ENCODE assay signal across 1 cellular context in genomic region chr14:34981743-34982420, GRCh38.
A peak's percentile ranks its signal among the peaks of the same experiment; 100 is the strongest.
TF ChIP-seq lines count a peak whose summit lies in the region.

No MANE protein-coding gene starts in this region.

TF ChIP-seq in HepG2, 621 proteins besides CTCF, POLR2A, EP300 and RAD21 (continued from another document):
- TF ChIP-seq, protein P1, sequence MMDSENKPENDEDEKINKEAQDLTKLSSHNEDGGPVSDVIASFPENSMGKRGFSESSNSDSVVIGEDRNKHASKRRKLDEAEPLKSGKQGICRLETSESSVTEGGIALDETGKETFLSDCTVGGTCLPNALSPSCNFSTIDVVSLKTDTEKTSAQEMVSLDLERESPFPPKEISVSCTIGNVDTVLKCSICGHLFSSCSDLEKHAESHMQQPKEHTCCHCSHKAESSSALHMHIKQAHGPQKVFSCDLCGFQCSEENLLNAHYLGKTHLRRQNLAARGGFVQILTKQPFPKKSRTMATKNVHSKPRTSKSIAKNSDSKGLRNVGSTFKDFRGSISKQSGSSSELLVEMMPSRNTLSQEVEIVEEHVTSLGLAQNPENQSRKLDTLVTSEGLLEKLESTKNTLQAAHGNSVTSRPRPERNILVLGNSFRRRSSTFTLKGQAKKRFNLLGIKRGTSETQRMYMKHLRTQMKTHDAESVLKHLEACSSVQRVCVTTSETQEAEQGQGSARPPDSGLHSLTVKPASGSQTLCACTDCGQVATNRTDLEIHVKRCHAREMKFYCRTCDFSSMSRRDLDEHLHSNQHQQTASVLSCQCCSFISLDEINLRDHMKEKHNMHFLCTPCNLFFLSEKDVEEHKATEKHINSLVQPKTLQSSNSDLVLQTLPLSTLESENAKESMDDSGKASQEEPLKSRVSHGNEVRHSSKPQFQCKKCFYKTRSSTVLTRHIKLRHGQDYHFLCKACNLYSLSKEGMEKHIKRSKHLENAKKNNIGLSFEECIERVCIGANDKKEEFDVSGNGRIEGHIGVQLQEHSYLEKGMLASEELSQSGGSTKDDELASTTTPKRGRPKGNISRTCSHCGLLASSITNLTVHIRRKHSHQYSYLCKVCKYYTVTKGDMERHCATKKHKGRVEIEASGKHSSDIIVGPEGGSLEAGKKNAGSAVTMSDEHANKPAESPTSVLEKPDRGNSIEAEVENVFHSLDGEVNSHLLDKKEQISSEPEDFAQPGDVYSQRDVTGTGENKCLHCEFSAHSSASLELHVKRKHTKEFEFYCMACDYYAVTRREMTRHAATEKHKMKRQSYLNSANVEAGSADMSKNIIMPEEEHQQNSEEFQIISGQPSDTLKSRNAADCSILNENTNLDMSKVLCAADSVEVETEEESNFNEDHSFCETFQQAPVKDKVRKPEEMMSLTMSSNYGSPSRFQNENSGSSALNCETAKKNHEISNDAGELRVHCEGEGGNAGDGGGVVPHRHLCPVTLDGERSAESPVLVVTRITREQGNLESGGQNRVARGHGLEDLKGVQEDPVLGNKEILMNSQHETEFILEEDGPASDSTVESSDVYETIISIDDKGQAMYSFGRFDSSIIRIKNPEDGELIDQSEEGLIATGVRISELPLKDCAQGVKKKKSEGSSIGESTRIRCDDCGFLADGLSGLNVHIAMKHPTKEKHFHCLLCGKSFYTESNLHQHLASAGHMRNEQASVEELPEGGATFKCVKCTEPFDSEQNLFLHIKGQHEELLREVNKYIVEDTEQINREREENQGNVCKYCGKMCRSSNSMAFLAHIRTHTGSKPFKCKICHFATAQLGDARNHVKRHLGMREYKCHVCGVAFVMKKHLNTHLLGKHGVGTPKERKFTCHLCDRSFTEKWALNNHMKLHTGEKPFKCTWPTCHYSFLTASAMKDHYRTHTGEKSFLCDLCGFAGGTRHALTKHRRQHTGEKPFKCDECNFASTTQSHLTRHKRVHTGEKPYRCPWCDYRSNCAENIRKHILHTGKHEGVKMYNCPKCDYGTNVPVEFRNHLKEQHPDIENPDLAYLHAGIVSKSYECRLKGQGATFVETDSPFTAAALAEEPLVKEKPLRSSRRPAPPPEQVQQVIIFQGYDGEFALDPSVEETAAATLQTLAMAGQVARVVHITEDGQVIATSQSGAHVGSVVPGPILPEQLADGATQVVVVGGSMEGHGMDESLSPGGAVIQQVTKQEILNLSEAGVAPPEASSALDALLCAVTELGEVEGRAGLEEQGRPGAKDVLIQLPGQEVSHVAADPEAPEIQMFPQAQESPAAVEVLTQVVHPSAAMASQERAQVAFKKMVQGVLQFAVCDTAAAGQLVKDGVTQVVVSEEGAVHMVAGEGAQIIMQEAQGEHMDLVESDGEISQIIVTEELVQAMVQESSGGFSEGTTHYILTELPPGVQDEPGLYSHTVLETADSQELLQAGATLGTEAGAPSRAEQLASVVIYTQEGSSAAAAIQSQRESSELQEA (CRISPR knock-in tag; IDR thresholded peaks at IDR 0.05; ENCODE audit: not compliant biosample characterization): peak; percentile 75
- no peak; the same call in 1 of the 2 replicates for TF ChIP-seq YEATS2 (CRISPR knock-in tag; IDR thresholded peaks at IDR 0.05; ENCODE audit: borderline replicate concordance)
- peak; percentile 95; the same call in 1 of the 2 replicates for TF ChIP-seq ZNF790 (CRISPR knock-in tag; IDR thresholded peaks at IDR 0.05; ENCODE audit: borderline replicate concordance)
- no peak for TF ChIP-seq ELF1 (CRISPR knock-in tag; IDR thresholded peaks at IDR 0.05)
- no peak for TF ChIP-seq SMARCE1 (IDR thresholded peaks at IDR 0.05; ENCODE audit: borderline replicate concordance)
- TF ChIP-seq DPF2 (CRISPR knock-in tag; IDR thresholded peaks at IDR 0.05; ENCODE audit: borderline replicate concordance, low read depth): peak; percentile 73; the same call in 1 of the 2 replicates
- TF ChIP-seq MXD4 (CRISPR knock-in tag; IDR thresholded peaks at IDR 0.05): no peak
- no peak for TF ChIP-seq ZNF75D (CRISPR knock-in tag; IDR thresholded peaks at IDR 0.05; ENCODE audit: borderline replicate concordance)
- TF ChIP-seq HDAC6 (IDR thresholded peaks at IDR 0.05; ENCODE audit: low read depth, low read length): 0 out of 2 replicates have a peak, but pooled peaks have one; percentile 20
- TF ChIP-seq CHCHD3 (CRISPR knock-in tag; IDR thresholded peaks at IDR 0.05): peak; percentile 96; the same call in 1 of the 2 replicates
- no peak for TF ChIP-seq ZNF382 (CRISPR knock-in tag; IDR thresholded peaks at IDR 0.05; ENCODE audit: borderline replicate concordance)
- TF ChIP-seq, protein P2, sequence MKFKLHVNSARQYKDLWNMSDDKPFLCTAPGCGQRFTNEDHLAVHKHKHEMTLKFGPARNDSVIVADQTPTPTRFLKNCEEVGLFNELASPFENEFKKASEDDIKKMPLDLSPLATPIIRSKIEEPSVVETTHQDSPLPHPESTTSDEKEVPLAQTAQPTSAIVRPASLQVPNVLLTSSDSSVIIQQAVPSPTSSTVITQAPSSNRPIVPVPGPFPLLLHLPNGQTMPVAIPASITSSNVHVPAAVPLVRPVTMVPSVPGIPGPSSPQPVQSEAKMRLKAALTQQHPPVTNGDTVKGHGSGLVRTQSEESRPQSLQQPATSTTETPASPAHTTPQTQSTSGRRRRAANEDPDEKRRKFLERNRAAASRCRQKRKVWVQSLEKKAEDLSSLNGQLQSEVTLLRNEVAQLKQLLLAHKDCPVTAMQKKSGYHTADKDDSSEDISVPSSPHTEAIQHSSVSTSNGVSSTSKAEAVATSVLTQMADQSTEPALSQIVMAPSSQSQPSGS (CRISPR knock-in tag; IDR thresholded peaks at IDR 0.05): no peak
- TF ChIP-seq, protein P3, sequence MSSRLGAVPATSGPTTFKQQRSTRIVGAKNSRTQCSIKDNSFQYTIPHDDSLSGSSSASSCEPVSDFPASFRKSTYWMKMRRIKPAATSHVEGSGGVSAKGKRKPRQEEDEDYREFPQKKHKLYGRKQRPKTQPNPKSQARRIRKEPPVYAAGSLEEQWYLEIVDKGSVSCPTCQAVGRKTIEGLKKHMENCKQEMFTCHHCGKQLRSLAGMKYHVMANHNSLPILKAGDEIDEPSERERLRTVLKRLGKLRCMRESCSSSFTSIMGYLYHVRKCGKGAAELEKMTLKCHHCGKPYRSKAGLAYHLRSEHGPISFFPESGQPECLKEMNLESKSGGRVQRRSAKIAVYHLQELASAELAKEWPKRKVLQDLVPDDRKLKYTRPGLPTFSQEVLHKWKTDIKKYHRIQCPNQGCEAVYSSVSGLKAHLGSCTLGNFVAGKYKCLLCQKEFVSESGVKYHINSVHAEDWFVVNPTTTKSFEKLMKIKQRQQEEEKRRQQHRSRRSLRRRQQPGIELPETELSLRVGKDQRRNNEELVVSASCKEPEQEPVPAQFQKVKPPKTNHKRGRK (CRISPR knock-in tag; IDR thresholded peaks at IDR 0.05): peak; percentile 54; the same call in 1 of the 2 replicates
- TF ChIP-seq FOXK2 (IDR thresholded peaks at IDR 0.05): no peak
- TF ChIP-seq CENPBD1 (CRISPR knock-in tag; IDR thresholded peaks at IDR 0.05; ENCODE audit: borderline replicate concordance, low read depth): 0 out of 2 replicates have a peak, but pooled peaks have one; percentile 57
- TF ChIP-seq, protein P4, sequence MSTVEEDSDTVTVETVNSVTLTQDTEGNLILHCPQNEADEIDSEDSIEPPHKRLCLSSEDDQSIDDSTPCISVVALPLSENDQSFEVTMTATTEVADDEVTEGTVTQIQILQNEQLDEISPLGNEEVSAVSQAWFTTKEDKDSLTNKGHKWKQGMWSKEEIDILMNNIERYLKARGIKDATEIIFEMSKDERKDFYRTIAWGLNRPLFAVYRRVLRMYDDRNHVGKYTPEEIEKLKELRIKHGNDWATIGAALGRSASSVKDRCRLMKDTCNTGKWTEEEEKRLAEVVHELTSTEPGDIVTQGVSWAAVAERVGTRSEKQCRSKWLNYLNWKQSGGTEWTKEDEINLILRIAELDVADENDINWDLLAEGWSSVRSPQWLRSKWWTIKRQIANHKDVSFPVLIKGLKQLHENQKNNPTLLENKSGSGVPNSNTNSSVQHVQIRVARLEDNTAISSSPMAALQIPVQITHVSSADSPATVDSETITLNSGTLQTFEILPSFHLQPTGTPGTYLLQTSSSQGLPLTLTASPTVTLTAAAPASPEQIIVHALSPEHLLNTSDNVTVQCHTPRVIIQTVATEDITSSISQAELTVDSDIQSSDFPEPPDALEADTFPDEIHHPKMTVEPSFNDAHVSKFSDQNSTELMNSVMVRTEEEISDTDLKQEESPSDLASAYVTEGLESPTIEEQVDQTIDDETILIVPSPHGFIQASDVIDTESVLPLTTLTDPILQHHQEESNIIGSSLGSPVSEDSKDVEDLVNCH (CRISPR knock-in tag; IDR thresholded peaks at IDR 0.05): peak; percentile 67; the same call in 1 of the 2 replicates
